In the genomic region with DNA sequence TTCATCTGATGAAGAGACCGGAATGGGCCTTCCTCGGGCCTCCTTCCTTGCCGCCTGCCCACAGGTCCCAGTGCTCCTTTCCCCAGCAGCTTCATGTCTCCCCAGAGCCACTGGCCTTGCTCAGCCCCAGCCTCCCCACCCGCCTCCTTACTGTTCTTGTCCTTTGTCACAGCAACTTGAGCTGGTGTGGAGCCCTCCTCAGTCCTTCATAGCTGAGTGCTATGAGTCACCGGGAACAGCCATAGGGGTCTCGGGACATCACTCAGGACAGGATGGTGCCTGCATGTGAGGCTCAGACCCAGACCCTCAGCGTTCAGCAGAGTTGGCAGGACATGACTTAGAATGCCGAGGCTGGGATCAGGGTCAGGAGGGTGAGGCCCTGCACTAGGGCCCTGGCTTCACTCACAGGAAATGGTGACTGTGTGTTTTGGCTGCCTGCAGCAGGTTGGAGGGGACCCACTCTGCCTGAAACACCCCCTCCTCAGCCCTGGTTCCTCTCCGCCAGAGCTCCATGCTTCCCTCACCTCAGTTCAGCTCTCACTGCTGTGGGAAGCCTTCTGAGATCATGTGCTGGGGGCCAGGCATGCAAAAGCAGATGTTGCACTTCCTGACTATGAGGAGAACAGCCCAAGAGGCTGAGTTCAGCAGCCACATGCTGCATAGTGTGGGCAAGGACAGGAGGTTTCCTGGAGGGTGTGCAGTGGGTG, we compare ENCODE assay signal across 9 cellular contexts. TPM values are rescaled to one million over a fixed set of nuclear protein-coding genes. Genes with fewer than 3 reads are reported as not detected.
A peak's percentile ranks its signal among the peaks of the same experiment; 100 is the strongest.
DNase-seq lines count a peak whose midpoint lies in the region; ATAC-seq and TF ChIP-seq lines count a peak whose summit lies in the region.
"Had no signal": no experiment of that assay in that cellular context is flagged by ENCODE, and none has a peak within 500 bp of the region (broad histone marks: within the 10 kb centered on the region; RNA-seq: fewer than 3 reads in every experiment).

No MANE protein-coding gene starts in this region.

- peak overlapping the region; percentile 68 for H3K27ac Mint-ChIP-seq in activated naive CD8-positive, alpha-beta T cell treated with anti-CD3 and anti-CD28 coated beads, Interleukin-2, amount 10 ng/mL, durations not matched to agents 7 days and 5 days
- H3K27ac Mint-ChIP-seq in activated naive CD8-positive, alpha-beta T cell treated with anti-CD3 and anti-CD28 coated beads, Interleukin-2, amount 50 U/mL, for 24 hours = no peak overlapping the region
- no peak overlapping the region for H3K27ac Mint-ChIP-seq in T-helper 2 cell treated with Interferon-gamma antibody and Interleukin-4, amounts not matched to agents 5 μg/mL and 100 μg/mL, for 36 hours

- no peak for TF ChIP-seq CTCF in transverse colon (IDR thresholded peaks at IDR 0.05)

- in situ Hi-C loops in transverse colon (cut with MboI; ENCODE audit: low pct_ligation_motif_present in 1 of 4, low pct_unique_long_range_greater_than_20kb in 1 of 4, low sequenced_read_pairs in 3 of 4) = loop anchor here in 3 of 4 donors (25.0 kb wide), 2 partner anchors 327 to 452 kb away; no protein-coding TSS in a partner anchor

- WGBS in transverse colon (ENCODE audit: low coverage in 1 of 2), 2 donors = 85 to 100% methylated on average over 1 to 9 of the region's 9 CpGs

- peak overlapping the region in 2 of 4 donors; percentile 6 to 18 for H3K27ac ChIP-seq in transverse colon
- H3K27ac ChIP-seq: RWPE1 had no signal

- H3K27me3 Mint-ChIP-seq in activated naive CD8-positive, alpha-beta T cell treated with anti-CD3 and anti-CD28 coated beads, Interleukin-2, amount 10 ng/mL, durations not matched to agents 7 days and 5 days = no peaks in the 10 kb centered on the region
- H3K27me3 Mint-ChIP-seq in activated naive CD8-positive, alpha-beta T cell treated with anti-CD3 and anti-CD28 coated beads, Interleukin-2, amount 50 U/mL, for 24 hours = no peaks in the 10 kb centered on the region
- H3K27me3 Mint-ChIP-seq in T-helper 2 cell treated with Interferon-gamma antibody and Interleukin-4, amounts not matched to agents 5 μg/mL and 100 μg/mL, for 36 hours (ENCODE audit: low read depth) = no peaks in the 10 kb centered on the region

- no peaks in the 10 kb centered on the region for H3K27me3 ChIP-seq in transverse colon

- POLR2A ChIA-PET in activated naive CD8-positive, alpha-beta T cell treated with anti-CD3 and anti-CD28 coated beads, Interleukin-2, amount 10 ng/mL, durations not matched to agents 7 days and 5 days (lab: Charles Lee) = interaction anchor here (0.6 kb wide), 1 partner anchor 45 kb away, joined by 3 read pairs; no protein-coding TSS in a partner anchor

- H3K4me3 Mint-ChIP-seq in activated naive CD8-positive, alpha-beta T cell treated with anti-CD3 and anti-CD28 coated beads, Interleukin-2, amount 10 ng/mL, durations not matched to agents 7 days and 5 days = no peak overlapping the region
- H3K4me3 Mint-ChIP-seq in activated naive CD8-positive, alpha-beta T cell treated with anti-CD3 and anti-CD28 coated beads, Interleukin-2, amount 50 U/mL, for 24 hours = no peak overlapping the region
- no peak overlapping the region for H3K4me3 Mint-ChIP-seq in T-helper 2 cell treated with Interferon-gamma antibody and Interleukin-4, amounts not matched to agents 5 μg/mL and 100 μg/mL, for 36 hours

- H3K36me3 ChIP-seq in transverse colon = peaks cover 0 to 16% (median 3%) of the 10 kb centered on the region in 4 donors

- H3K4me3 ChIP-seq in transverse colon = no peak overlapping the region

- H3K9me3 Mint-ChIP-seq in activated naive CD8-positive, alpha-beta T cell treated with anti-CD3 and anti-CD28 coated beads, Interleukin-2, amount 10 ng/mL, durations not matched to agents 7 days and 5 days = no peaks in the 10 kb centered on the region
- no peaks in the 10 kb centered on the region for H3K9me3 Mint-ChIP-seq in activated naive CD8-positive, alpha-beta T cell treated with anti-CD3 and anti-CD28 coated beads, Interleukin-2, amount 50 U/mL, for 24 hours
- no peaks in the 10 kb centered on the region for H3K9me3 Mint-ChIP-seq in T-helper 2 cell treated with Interferon-gamma antibody and Interleukin-4, amounts not matched to agents 5 μg/mL and 100 μg/mL, for 36 hours

- H3K4me1 ChIP-seq in transverse colon = peaks cover 0 to 21% (median 7%) of the 10 kb centered on the region in 4 donors

- H3K4me1 Mint-ChIP-seq in activated naive CD8-positive, alpha-beta T cell treated with anti-CD3 and anti-CD28 coated beads, Interleukin-2, amount 10 ng/mL, durations not matched to agents 7 days and 5 days = peaks cover 11% of the 10 kb centered on the region
- peaks cover 5% of the 10 kb centered on the region for H3K4me1 Mint-ChIP-seq in activated naive CD8-positive, alpha-beta T cell treated with anti-CD3 and anti-CD28 coated beads, Interleukin-2, amount 50 U/mL, for 24 hours
- peaks cover 3% of the 10 kb centered on the region for H3K4me1 Mint-ChIP-seq in T-helper 2 cell treated with Interferon-gamma antibody and Interleukin-4, amounts not matched to agents 5 μg/mL and 100 μg/mL, for 36 hours (ENCODE audit: low read depth)

- no peak for TF ChIP-seq EP300 in transverse colon (IDR thresholded peaks at IDR 0.05; ENCODE audit: low read depth)

- ATAC-seq in activated naive CD8-positive, alpha-beta T cell treated with anti-CD3 and anti-CD28 coated beads, Interleukin-2, amount 10 ng/mL, durations not matched to agents 7 days and 5 days (ENCODE audit: low read depth) = peak; percentile 73
- no peak for ATAC-seq in activated naive CD8-positive, alpha-beta T cell treated with anti-CD3 and anti-CD28 coated beads, Interleukin-2, amount 50 U/mL, for 24 hours
- peak; percentile 45 to 48 for ATAC-seq in left cardiac atrium

- H3K9me3 ChIP-seq in transverse colon = no peaks in the 10 kb centered on the region

- intact Hi-C loops in left cardiac atrium (cut with DNase I) (loop anchor here (10.0 kb wide), 1 partner anchor 230 kb away; a partner anchor contains a TSS), transverse colon (cut with DNase I; ENCODE audit: low total_unique reads) (no loop called here)

- peaks cover 9% of the 10 kb centered on the region for H3K36me3 Mint-ChIP-seq in activated naive CD8-positive, alpha-beta T cell treated with anti-CD3 and anti-CD28 coated beads, Interleukin-2, amount 10 ng/mL, durations not matched to agents 7 days and 5 days
- H3K36me3 Mint-ChIP-seq in activated naive CD8-positive, alpha-beta T cell treated with anti-CD3 and anti-CD28 coated beads, Interleukin-2, amount 50 U/mL, for 24 hours (ENCODE audit: low read depth) = peaks cover 16% of the 10 kb centered on the region
- H3K36me3 Mint-ChIP-seq in T-helper 2 cell treated with Interferon-gamma antibody and Interleukin-4, amounts not matched to agents 5 μg/mL and 100 μg/mL, for 36 hours (ENCODE audit: low read depth) = peaks cover 5% of the 10 kb centered on the region

- TF ChIP-seq POLR2A in transverse colon (IDR thresholded peaks at IDR 0.05) = no peak

- no peak for DNase-seq in activated naive CD8-positive, alpha-beta T cell treated with anti-CD3 and anti-CD28 coated beads, Interleukin-2, amount 10 ng/mL, durations not matched to agents 7 days and 5 days
- DNase-seq in activated naive CD8-positive, alpha-beta T cell treated with anti-CD3 and anti-CD28 coated beads, Interleukin-2, amount 50 U/mL, for 24 hours = no peak
- DNase-seq in Kasumi-1 (lab: John Stamatoyannopoulos, UW) (peak; percentile 94 to 96), left cardiac atrium (no peak), transverse colon (peak; percentile 17), middle frontal gyrus (ENCODE audit: extremely low spot score, low spot score) (no peak)
- DNase-seq in activated CD4-positive, alpha-beta T cell treated with anti-CD3 and anti-CD28 coated beads for 48 hours = no peak
- DNase-seq in T-helper 2 cell treated with Interferon-gamma antibody and Interleukin-4, amounts not matched to agents 5 μg/mL and 100 μg/mL, for 36 hours (ENCODE audit: low spot score) = no peak

RNA-seq across cellular contexts. Expression of a gene that starts 40.7 kb away (rescaled TPM):
- not detected for total RNA-seq in activated naive CD8-positive, alpha-beta T cell treated with anti-CD3 and anti-CD28 coated beads, Interleukin-2, amount 10 ng/mL, durations not matched to agents 7 days and 5 days
- total RNA-seq in left cardiac atrium (not detected), transverse colon (not detected)

Comparison
In these comparisons a context has a peak if more than half of its experiments do, and no peak if none do; other contexts are left out.
1. DNase-seq: peak in Kasumi-1 (2 of 2) and transverse colon (single experiment); none in activated naive CD8-positive, alpha-beta T cell treated with anti-CD3 and anti-CD28 coated beads, Interleukin-2, amount 10 ng/mL, durations not matched to agents 7 days and 5 days (single experiment), activated naive CD8-positive, alpha-beta T cell treated with anti-CD3 and anti-CD28 coated beads, Interleukin-2, amount 50 U/mL, for 24 hours (single experiment), left cardiac atrium (single experiment), middle frontal gyrus (single experiment), activated CD4-positive, alpha-beta T cell treated with anti-CD3 and anti-CD28 coated beads for 48 hours (single experiment) and T-helper 2 cell treated with Interferon-gamma antibody and Interleukin-4, amounts not matched to agents 5 μg/mL and 100 μg/mL, for 36 hours (single experiment).